21 cellular contexts compared by ENCODE assay signal in the genomic region with DNA sequence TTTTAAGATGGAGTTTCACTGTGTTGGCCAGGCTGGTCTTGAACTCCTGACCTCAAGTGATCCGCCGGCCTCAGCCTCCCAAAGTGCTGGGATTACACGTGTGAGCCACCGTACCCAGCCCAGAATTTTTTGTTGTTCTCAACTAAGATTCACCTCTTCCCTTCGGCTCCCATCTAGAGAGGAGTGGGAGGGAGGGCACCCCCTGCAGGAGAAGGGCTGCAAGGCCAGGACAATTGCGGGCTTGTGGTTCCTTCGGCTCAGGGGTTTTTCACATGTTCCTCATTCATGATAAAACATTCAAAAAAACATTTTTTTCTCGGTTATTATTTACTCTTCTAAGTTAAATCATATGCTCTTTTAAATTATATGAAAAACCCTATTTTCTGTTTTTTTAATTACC.
DNase-seq lines count a peak whose midpoint lies in the region; ATAC-seq and TF ChIP-seq lines count a peak whose summit lies in the region.
"Had no signal": no experiment of that assay in that cellular context is flagged by ENCODE, and none has a peak within 500 bp of the region (broad histone marks: within the 10 kb centered on the region; RNA-seq: fewer than 3 reads in every experiment).

No MANE protein-coding gene starts in this region.

- no peaks in the 10 kb centered on the region for H3K4me1 ChIP-seq in testis
- H3K4me1 ChIP-seq: right atrium auricular region had no signal

- H3K9me3 Mint-ChIP-seq in activated T-cell treated with anti-CD3 and anti-CD28 coated beads, Interleukin-2, amount 50 U/mL, for 72 hours = peaks cover 5 to 8% of the 10 kb centered on the region in 2 donors

- peak; percentile 16 for TF ChIP-seq CTCF in cardiac fibroblast (IDR thresholded peaks at IDR 0.05; ENCODE audit: low read depth, low read length)
- peak in 1 of 3 experiments; percentile 30 for TF ChIP-seq CTCF in testis (IDR thresholded peaks at IDR 0.05)

- H3K9me3 ChIP-seq in testis = no peaks in the 10 kb centered on the region
- H3K9me3 ChIP-seq: right atrium auricular region had no signal

- DNase-seq in NCI-H2081 (lab: John Stamatoyannopoulos, UW) (peak; percentile 6 to 10), NCI-H2081 treated with DMSO at 0.1 percent for 48 hours (lab: John Stamatoyannopoulos, UW) (no peak), NCI-H69 (lab: John Stamatoyannopoulos, UW) (peak; percentile 44), cardiac fibroblast (ENCODE audit: low read depth in 2 of 2) (no peak), testis (peak; percentile 28), cardiac septum (ENCODE audit: low spot score) (no peak), NCI-H345 treated with DMSO at 0.1 percent for 48 hours (lab: John Stamatoyannopoulos, UW; ENCODE audit: unreplicated experiment) (no peak)
- no peak for DNase-seq in activated T-cell treated with anti-CD3 and anti-CD28 coated beads, Interleukin-2, amount 50 U/mL, for 72 hours
- DNase-seq: activated CD4-positive, alpha-beta memory T cell treated with anti-CD3 and anti-CD28 coated beads, Interleukin-2, amount 10 ng/mL, durations not matched to agents 7 days and 5 days; activated naive CD8-positive, alpha-beta T cell treated with anti-CD3 and anti-CD28 coated beads, Interleukin-2, amount 10 ng/mL, durations not matched to agents 7 days and 5 days; activated T-cell treated with anti-CD3 and anti-CD28 coated beads, Interleukin-2, amount 50 U/mL, for 4 hours; central memory CD4-positive, alpha-beta T cell; hippocampal formation; mucosa of descending colon; NCI-H1930; stimulated activated CD4-positive, alpha-beta T cell treated with anti-CD3 and anti-CD28 coated beads, Interleukin-15, amount 100 ng/mL, for 24 hours; stimulated activated naive CD4-positive, alpha-beta T cell; trophoblast cell had no signal

- no peaks in the 10 kb centered on the region for H3K27me3 ChIP-seq in testis
- H3K27me3 ChIP-seq: right atrium auricular region had no signal

- peaks cover 1 to 7% of the 10 kb centered on the region in 2 donors for H3K36me3 Mint-ChIP-seq in activated T-cell treated with anti-CD3 and anti-CD28 coated beads, Interleukin-2, amount 50 U/mL, for 72 hours (ENCODE audit: insufficient read depth in 2 of 2)
- H3K36me3 Mint-ChIP-seq: activated naive CD8-positive, alpha-beta T cell treated with anti-CD3 and anti-CD28 coated beads, Interleukin-2, amount 10 ng/mL, durations not matched to agents 7 days and 5 days; CD14-positive monocyte had no signal

- ATAC-seq in activated T-cell treated with anti-CD3 and anti-CD28 coated beads, Interleukin-2, amount 50 U/mL, for 72 hours (replicated peaks in 1 of 2) = no peak
- ATAC-seq: activated T-cell treated with anti-CD3 and anti-CD28 coated beads, Interleukin-2, amount 50 U/mL, for 4 hours; left lobe of liver; mucosa of descending colon had no signal

- H3K27me3 Mint-ChIP-seq in activated T-cell treated with anti-CD3 and anti-CD28 coated beads, Interleukin-2, amount 50 U/mL, for 72 hours (ENCODE audit: low read depth) = no peaks in the 10 kb centered on the region
- H3K27me3 Mint-ChIP-seq: activated CD4-positive, alpha-beta memory T cell treated with anti-CD3 and anti-CD28 coated beads, Interleukin-2, amount 10 ng/mL, durations not matched to agents 7 days and 5 days; activated naive CD8-positive, alpha-beta T cell treated with anti-CD3 and anti-CD28 coated beads, Interleukin-2, amount 10 ng/mL, durations not matched to agents 7 days and 5 days had no signal

- no peak overlapping the region for H3K27ac ChIP-seq in testis
- H3K27ac ChIP-seq: right atrium auricular region had no signal

- H3K36me3 ChIP-seq in testis (ENCODE audit: low read depth, missing control alignments) = peaks cover 4% of the 10 kb centered on the region
- H3K36me3 ChIP-seq: right atrium auricular region had no signal

- no peak overlapping the region for H3K27ac Mint-ChIP-seq in activated T-cell treated with anti-CD3 and anti-CD28 coated beads, Interleukin-2, amount 50 U/mL, for 72 hours
- H3K27ac Mint-ChIP-seq: activated CD4-positive, alpha-beta memory T cell treated with anti-CD3 and anti-CD28 coated beads, Interleukin-2, amount 10 ng/mL, durations not matched to agents 7 days and 5 days; activated naive CD8-positive, alpha-beta T cell treated with anti-CD3 and anti-CD28 coated beads, Interleukin-2, amount 10 ng/mL, durations not matched to agents 7 days and 5 days; CD14-positive monocyte had no signal

- intact Hi-C loops in testis (cut with DNase I; ENCODE audit: low total_unique reads) (no loop called here), cardiac septum (cut with DNase I) (no loop called here)

- no peaks in the 10 kb centered on the region for H3K4me1 Mint-ChIP-seq in activated T-cell treated with anti-CD3 and anti-CD28 coated beads, Interleukin-2, amount 50 U/mL, for 72 hours (ENCODE audit: low read depth)
- H3K4me1 Mint-ChIP-seq: activated CD4-positive, alpha-beta memory T cell treated with anti-CD3 and anti-CD28 coated beads, Interleukin-2, amount 10 ng/mL, durations not matched to agents 7 days and 5 days; activated naive CD8-positive, alpha-beta T cell treated with anti-CD3 and anti-CD28 coated beads, Interleukin-2, amount 10 ng/mL, durations not matched to agents 7 days and 5 days; CD14-positive monocyte had no signal

- no peak for TF ChIP-seq POLR2A in testis (IDR thresholded peaks at IDR 0.05)

- 31 to 62% methylated on average over 8 of the region's 8 CpGs for WGBS in testis, 2 donors

- H3K4me3 ChIP-seq in cardiac fibroblast (replicated peaks in 1 of 2; ENCODE audit: low read depth in 2 of 2, low read length in 2 of 2) (no peak overlapping the region), testis (no peak overlapping the region)
- H3K4me3 ChIP-seq: mucosa of descending colon, right atrium auricular region had no signal

- no peak overlapping the region for H3K4me3 Mint-ChIP-seq in activated T-cell treated with anti-CD3 and anti-CD28 coated beads, Interleukin-2, amount 50 U/mL, for 72 hours
- H3K4me3 Mint-ChIP-seq: activated CD4-positive, alpha-beta memory T cell treated with anti-CD3 and anti-CD28 coated beads, Interleukin-2, amount 10 ng/mL, durations not matched to agents 7 days and 5 days; activated naive CD8-positive, alpha-beta T cell treated with anti-CD3 and anti-CD28 coated beads, Interleukin-2, amount 10 ng/mL, durations not matched to agents 7 days and 5 days; activated T-cell treated with anti-CD3 and anti-CD28 coated beads, Interleukin-2, amount 50 U/mL, for 4 hours; CD14-positive monocyte had no signal

Comparison
In these comparisons a context has a peak if more than half of its experiments do, and no peak if none do; other contexts are left out.
1. DNase-seq: peak in NCI-H2081 (2 of 2), NCI-H69 (single experiment) and testis (single experiment); none in NCI-H2081 treated with DMSO at 0.1 percent for 48 hours (single experiment), cardiac fibroblast (0 of 2), cardiac septum (single experiment), activated T-cell treated with anti-CD3 and anti-CD28 coated beads, Interleukin-2, amount 50 U/mL, for 72 hours (0 of 2) and NCI-H345 treated with DMSO at 0.1 percent for 48 hours (single experiment).